ENCODE assay signal across 19 cellular contexts in the genomic region with DNA sequence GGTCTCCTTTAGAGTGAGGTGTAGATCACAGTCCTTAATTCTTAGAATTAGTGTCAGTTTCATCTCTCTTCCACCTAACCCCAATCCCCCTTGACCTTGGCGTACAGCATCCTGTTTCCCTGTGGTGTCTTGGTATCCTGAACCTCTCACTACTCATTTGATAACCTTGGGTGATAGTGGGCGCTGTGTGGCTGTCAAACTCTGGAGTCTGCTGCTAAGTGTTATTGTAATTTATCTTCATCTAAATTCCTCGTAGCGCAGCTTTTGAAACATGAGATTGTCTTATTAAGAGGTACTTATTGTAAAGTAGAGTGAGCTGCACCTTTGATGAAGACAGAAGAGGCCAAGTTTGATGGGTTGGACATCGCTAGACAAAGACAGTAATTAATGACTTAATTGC.
"Had no signal": no experiment of that assay in that cellular context is flagged by ENCODE, and none has a peak within 500 bp of the region (broad histone marks: within the 10 kb centered on the region; RNA-seq: fewer than 3 reads in every experiment).

No MANE protein-coding gene starts in this region.

- H3K27me3 ChIP-seq: esophagus muscularis mucosa, left lung, stomach, testis had no signal

- H3K9me3 Mint-ChIP-seq: activated CD4-positive, alpha-beta T cell treated with anti-CD3 and anti-CD28 coated beads, Interleukin-2, amount 10 ng/mL, durations not matched to agents 7 days and 5 days; activated naive CD8-positive, alpha-beta T cell treated with anti-CD3 and anti-CD28 coated beads for 36 hours; natural killer cell had no signal

- DNase-seq: activated CD4-positive, alpha-beta T cell treated with anti-CD3 and anti-CD28 coated beads, Interleukin-2, amount 10 ng/mL, durations not matched to agents 7 days and 5 days; activated gamma-delta T cell treated with Interleukin-2 at 50 U/mL for 16 hours; activated naive CD8-positive, alpha-beta T cell treated with anti-CD3 and anti-CD28 coated beads for 36 hours; amygdala; cortex of kidney; effector CD4-positive, alpha-beta T cell; hippocampal formation; left lung; mammary epithelial cell; natural killer cell; nucleus accumbens; posterior cingulate gyrus; retina; stimulated activated CD4-positive, alpha-beta T cell treated with anti-CD3 and anti-CD28 coated beads, Interleukin-12 subunit alpha, Interleukin-12 subunit beta, amount 100 ng/mL, for 4 hours; stimulated activated CD4-positive, alpha-beta T cell treated with anti-CD3 and anti-CD28 coated beads, Interleukin-2, amount 100 ng/mL, for 24 hours; stomach; testis had no signal

- H3K27ac ChIP-seq: esophagus muscularis mucosa, left lung, stomach, testis had no signal

- H3K36me3 ChIP-seq: esophagus muscularis mucosa, left lung, stomach had no signal

- H3K9me3 ChIP-seq: esophagus muscularis mucosa, left lung, stomach, testis had no signal

- H3K27ac Mint-ChIP-seq: activated CD4-positive, alpha-beta T cell treated with anti-CD3 and anti-CD28 coated beads, Interleukin-2, amount 10 ng/mL, durations not matched to agents 7 days and 5 days; activated naive CD8-positive, alpha-beta T cell treated with anti-CD3 and anti-CD28 coated beads for 36 hours; brain; natural killer cell had no signal

- H3K36me3 Mint-ChIP-seq: activated naive CD8-positive, alpha-beta T cell treated with anti-CD3 and anti-CD28 coated beads for 36 hours; brain; natural killer cell had no signal

- H3K27me3 Mint-ChIP-seq: activated naive CD8-positive, alpha-beta T cell treated with anti-CD3 and anti-CD28 coated beads for 36 hours; brain had no signal

- ATAC-seq: left lung, natural killer cell had no signal

- H3K4me1 ChIP-seq: esophagus muscularis mucosa, left lung, testis had no signal

- H3K4me1 Mint-ChIP-seq: activated CD4-positive, alpha-beta T cell treated with anti-CD3 and anti-CD28 coated beads, Interleukin-2, amount 10 ng/mL, durations not matched to agents 7 days and 5 days; activated naive CD8-positive, alpha-beta T cell treated with anti-CD3 and anti-CD28 coated beads for 36 hours; natural killer cell had no signal

- H3K4me3 Mint-ChIP-seq: activated CD4-positive, alpha-beta T cell treated with anti-CD3 and anti-CD28 coated beads, Interleukin-2, amount 10 ng/mL, durations not matched to agents 7 days and 5 days; activated naive CD8-positive, alpha-beta T cell treated with anti-CD3 and anti-CD28 coated beads for 36 hours; brain; natural killer cell had no signal

- H3K4me3 ChIP-seq: esophagus muscularis mucosa, left lung, stomach, testis had no signal
